In the genomic region with DNA sequence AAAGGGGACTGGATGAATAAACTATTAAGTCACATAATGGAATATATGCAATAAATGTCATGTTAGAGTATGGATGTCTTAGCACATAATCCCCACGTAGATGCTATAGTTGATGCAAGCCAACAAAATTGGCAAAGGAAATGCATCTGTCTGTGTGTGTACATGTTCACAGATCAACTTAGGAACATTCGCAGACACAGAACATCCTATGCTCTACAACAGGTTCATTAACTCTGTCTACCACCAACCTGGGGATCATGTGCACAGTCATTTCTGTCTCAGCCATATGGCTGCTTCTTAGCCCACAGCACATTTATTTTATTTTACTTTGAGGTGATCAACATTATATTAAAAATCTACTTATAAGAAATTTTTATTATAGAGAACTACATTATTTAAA, we compare ENCODE assay signal across 21 cellular contexts. TPM values are rescaled to one million over a fixed set of nuclear protein-coding genes. Genes with fewer than 3 reads are reported as not detected.
DNase-seq lines count a peak whose midpoint lies in the region; ATAC-seq, FAIRE-seq and TF ChIP-seq lines count a peak whose summit lies in the region.
"Had no signal": no experiment of that assay in that cellular context is flagged by ENCODE, and none has a peak within 500 bp of the region (broad histone marks: within the 10 kb centered on the region; RNA-seq: fewer than 3 reads in every experiment).

No MANE protein-coding gene starts in this region.

- no peaks in the 10 kb centered on the region for H3K9me3 ChIP-seq in GM12878 (replicated peaks; ENCODE audit: control insufficient read depth, insufficient read depth, low read length)
- H3K9me3 ChIP-seq in upper lobe of left lung = no peaks in the 10 kb centered on the region
- H3K9me3 ChIP-seq: A549 had no signal

- H3K27ac Mint-ChIP-seq in glutamatergic neuron (ENCODE audit: unreplicated experiment) = peak overlapping the region; percentile 95
- H3K27ac Mint-ChIP-seq in activated CD4-positive, alpha-beta T cell treated with anti-CD3 and anti-CD28 coated beads, Interleukin-2, amount 10 ng/mL, durations not matched to agents 24 days and 14 days = no peak overlapping the region
- H3K27ac Mint-ChIP-seq: B cell, HFFc6 had no signal

- H3K4me3 Mint-ChIP-seq in glutamatergic neuron (ENCODE audit: unreplicated experiment) = peak overlapping the region; percentile 73
- H3K4me3 Mint-ChIP-seq in activated CD4-positive, alpha-beta T cell treated with anti-CD3 and anti-CD28 coated beads, Interleukin-2, amount 10 ng/mL, durations not matched to agents 24 days and 14 days = no peak overlapping the region
- H3K4me3 Mint-ChIP-seq: B cell, CD14-positive monocyte, H9, HFFc6 had no signal

- intact Hi-C loops in GM12878 (cut with micrococcal nuclease; ENCODE audit: unreplicated experiment) = no loop called here
- intact Hi-C loops in activated CD4-positive, alpha-beta T cell treated with anti-CD3 and anti-CD28 coated beads, Interleukin-2, amount 10 ng/mL, durations not matched to agents 24 days and 14 days (cut with micrococcal nuclease) = no loop called here

- peaks cover 66% of the 10 kb centered on the region for H3K79me2 ChIP-seq in GM12878 (ENCODE audit: control insufficient read depth, insufficient read depth, low read length)

- RAD21 ChIA-PET in GM12878 (lab: Charles Lee; ENCODE audit: unreplicated experiment) = no interaction called here

- CTCF ChIA-PET in GM12878 (lab: Yijun Ruan, JAX) = interaction anchor here (0.9 to 2.0 kb wide), 2 partner anchors 9 to 62 kb away, joined by 3 to 4 read pairs; no protein-coding TSS in a partner anchor

- H3K9ac ChIP-seq in GM12878 (ENCODE audit: control insufficient read depth, insufficient read depth, low read length) = no peak overlapping the region
- H3K9ac ChIP-seq: GM23248 had no signal

- no peak overlapping the region for H3K27ac ChIP-seq in GM12878 (ENCODE audit: control insufficient read depth, insufficient read depth)
- H3K27ac ChIP-seq in upper lobe of left lung = no peak overlapping the region
- H3K27ac ChIP-seq: A549, GM23248 had no signal

- peak; percentile 61 for DNase-seq in G401 (ENCODE audit: low spot score)
- DNase-seq in NCI-H2171 (lab: John Stamatoyannopoulos, UW) = peak; percentile 15
- DNase-seq in GM12878 (ENCODE audit: low read depth, low spot score) = no peak
- DNase-seq in glutamatergic neuron = no peak
- DNase-seq in OCI-M1 (lab: John Stamatoyannopoulos, UW) = no peak
- no peak for DNase-seq in upper lobe of left lung
- no peak for DNase-seq in activated CD4-positive, alpha-beta T cell treated with anti-CD3 and anti-CD28 coated beads, Interleukin-2, amount 10 ng/mL, durations not matched to agents 24 days and 14 days
- DNase-seq: GM23248, H9, HFFc6, NCI-H1694 treated with DMSO at 0.1 percent for 48 hours, NCI-H2227 treated with DMSO at 0.1 percent for 48 hours, NCI-H510A treated with DMSO at 0.1 percent for 48 hours, NCI-H82, PC-3, Right ventricle myocardium superior, SW 1271 had no signal

- H3K9me3 Mint-ChIP-seq in glutamatergic neuron (ENCODE audit: unreplicated experiment) = peaks cover 7% of the 10 kb centered on the region
- peaks cover 8% of the 10 kb centered on the region for H3K9me3 Mint-ChIP-seq in activated CD4-positive, alpha-beta T cell treated with anti-CD3 and anti-CD28 coated beads, Interleukin-2, amount 10 ng/mL, durations not matched to agents 24 days and 14 days
- H3K9me3 Mint-ChIP-seq: H9, HFFc6 had no signal

- H3K27me3 ChIP-seq in GM12878 (replicated peaks in 1 of 2; ENCODE audit: control insufficient read depth in 2 of 2, insufficient read depth in 2 of 2, low read length in 1 of 2) (no peaks in the 10 kb centered on the region), upper lobe of left lung (no peaks in the 10 kb centered on the region)

- in situ Hi-C loops in G401 (cut with HindIII; ENCODE audit: low sequenced_read_pairs) (no loop called here), GM12878 (cut with MboI) (no loop called here)

- POLR2A ChIA-PET in GM12878 (lab: Charles Lee) = interaction anchor here (1.8 kb wide), 1 partner anchor 8 kb away, joined by 5 read pairs; no protein-coding TSS in a partner anchor

- peaks cover 8% of the 10 kb centered on the region for H3K27me3 Mint-ChIP-seq in glutamatergic neuron (ENCODE audit: unreplicated experiment)
- no peaks in the 10 kb centered on the region for H3K27me3 Mint-ChIP-seq in activated CD4-positive, alpha-beta T cell treated with anti-CD3 and anti-CD28 coated beads, Interleukin-2, amount 10 ng/mL, durations not matched to agents 24 days and 14 days
- H3K27me3 Mint-ChIP-seq: B cell had no signal

- TF ChIP-seq CTCF in GM12878 (IDR thresholded peaks at IDR 0.05 in 2 of 3, conservative IDR thresholded peaks at IDR 0.05 in 1 of 3; ENCODE audit: control insufficient read depth in 2 of 3, extremely low read depth in 1 of 3, insufficient read depth in 1 of 3, low read depth in 3 of 3, low read length in 3 of 3) (no peak), glutamatergic neuron (IDR thresholded peaks at IDR 0.05; ENCODE audit: partially characterized antibody, unreplicated experiment) (no peak), upper lobe of left lung (IDR thresholded peaks at IDR 0.05) (no peak)

- 100% methylated on average over 2 of the region's 2 CpGs for WGBS in GM12878 (ENCODE audit: insufficient coverage, insufficient replicate concordance, low lambda C conversion rate, missing lambda C conversion rate)
- WGBS in upper lobe of left lung, 2 donors = 67 to 73% methylated on average over 2 of the region's 2 CpGs

- no peak overlapping the region for H2AFZ ChIP-seq in GM12878 (ENCODE audit: control insufficient read depth, low read depth, low read length)
- H2AFZ ChIP-seq: GM23248 had no signal

- no peak for FAIRE-seq in GM12878 (lab: Jason Lieb, UNC)
- FAIRE-seq: A549 had no signal

- no TSS peak for BruUV-seq in GM12878 (replicated peaks; lab: Mats Ljungman, UMichigan)

- H3K36me3 Mint-ChIP-seq in glutamatergic neuron (ENCODE audit: unreplicated experiment) = no peaks in the 10 kb centered on the region
- H3K36me3 Mint-ChIP-seq in activated CD4-positive, alpha-beta T cell treated with anti-CD3 and anti-CD28 coated beads, Interleukin-2, amount 10 ng/mL, durations not matched to agents 24 days and 14 days (ENCODE audit: low read depth) = peaks cover 41% of the 10 kb centered on the region

- H3K4me2 ChIP-seq in GM12878 (ENCODE audit: control insufficient read depth, insufficient read depth) = peak overlapping the region; percentile 26
- H3K4me2 ChIP-seq: A549 had no signal

- no peak for TF ChIP-seq RAD21 in GM12878 (IDR thresholded peaks at IDR 0.05; ENCODE audit: insufficient read depth, low read depth, low read length)

- H3K4me3 ChIP-seq in GM12878 = no peak overlapping the region
- H3K4me3 ChIP-seq in upper lobe of left lung = no peak overlapping the region
- H3K4me3 ChIP-seq: A549, GM23248 had no signal

- peaks cover 8% of the 10 kb centered on the region; the same call in 1 of the 2 replicates for H3K4me1 ChIP-seq in GM12878 (ENCODE audit: control insufficient read depth, insufficient read depth, low read length)
- peaks cover 13 to 43% (median 31%) of the 10 kb centered on the region in 4 donors for H3K4me1 ChIP-seq in upper lobe of left lung

- no peaks in the 10 kb centered on the region for H4K20me1 ChIP-seq in GM12878 (ENCODE audit: control insufficient read depth, insufficient read depth)

- ATAC-seq in GM12878 (peak; percentile 16; the same call in 1 of the 3 replicates), HG02852 (IDR thresholded peaks at IDR 0.05; ENCODE audit: unreplicated experiment) (no peak), upper lobe of left lung (ENCODE audit: low FRiP score in 2 of 2) (no peak)
- ATAC-seq: A549, PC-3 had no signal

- TF ChIP-seq EP300 in GM12878 (IDR thresholded peaks at IDR 0.05; ENCODE audit: borderline replicate concordance in 1 of 2, control insufficient read depth in 1 of 2, low read depth in 2 of 2, low read length in 2 of 2) (no peak), upper lobe of left lung (IDR thresholded peaks at IDR 0.05) (no peak)

- SMC1A ChIA-PET in GM12878 (lab: Charles Lee; ENCODE audit: uncharacterized antibody, unreplicated experiment) = no interaction called here

- H3K36me3 ChIP-seq in GM12878 (ENCODE audit: control insufficient read depth in 2 of 2, insufficient read depth in 2 of 2, low read length in 1 of 2) (no peaks in the 10 kb centered on the region), upper lobe of left lung (peaks cover 0 to 5% (median 0%) of the 10 kb centered on the region in 4 donors)

- H3K4me1 Mint-ChIP-seq in glutamatergic neuron (ENCODE audit: low read depth, unreplicated experiment) = peaks cover 60% of the 10 kb centered on the region
- peaks cover 40% of the 10 kb centered on the region for H3K4me1 Mint-ChIP-seq in activated CD4-positive, alpha-beta T cell treated with anti-CD3 and anti-CD28 coated beads, Interleukin-2, amount 10 ng/mL, durations not matched to agents 24 days and 14 days

- no peak for TF ChIP-seq POLR2A in GM12878 (IDR thresholded peaks at IDR 0.05; ENCODE audit: low read depth, low read length)
- no peak for TF ChIP-seq POLR2A in upper lobe of left lung (IDR thresholded peaks at IDR 0.05)

TF ChIP-seq in GM12878, 131 proteins besides CTCF, POLR2A, EP300 and RAD21 (continues in another document):
- no peak for TF ChIP-seq ZSCAN29 (IDR thresholded peaks at IDR 0.05)

RNA-seq across cellular contexts. Expression of gene MSANTD4, which starts 5.0 kb away (rescaled TPM):
- total RNA-seq in G401 (2014; rRNA removed; shearing (Covaris generic)) = 29.8 and 30.1 TPM in 2 replicates
- 40.4 and 42.3 TPM in 2 replicates for total RNA-seq in GM12878 (2013; cell fraction: nucleolus; rRNA removed)
- total RNA-seq in GM12878 (2014; rRNA removed) (18.1 and 22.9 TPM in 2 replicates), GM12878 (2014; rRNA removed; fragmentation: Illumina TruSeq; extraction: Trizol) (23.9 and 26.7 TPM in 2 replicates), GM12878 (2021) (17.2 and 18.0 TPM in 2 replicates), glutamatergic neuron (ENCODE audit: unreplicated experiment) (46.4 TPM), upper lobe of left lung (10 to 100 TPM; 15.4 to 44.3 (median 21.8) TPM)
- polyA plus RNA-seq in GM12878 (2011; ENCODE audit: low read depth) = 5.6 TPM
- polyA plus RNA-seq in GM12878 (2011; rRNA removed) (17.2 and 23.6 TPM in 2 replicates), GM12878 (2014; fragmentation: Illumina TruSeq; extraction: Trizol) (22.8 and 30.8 TPM in 2 replicates), GM12878 (2014; fragmentation: Nextera tagmentation; extraction: Ambion mirVana) (1 to 10 TPM; 8.7 to 8.8 TPM), GM12878 (2014; rRNA removed) (12.8 and 14.7 TPM in 2 replicates), GM12878 (2016; fragmentation: Nextera tagmentation; extraction: Ambion mirVana) (10 to 100 TPM; 14.7 to 14.8 TPM)
- 5.8 and 6.4 TPM in 2 replicates for polyA plus RNA-seq in GM12878 (2011; cell fraction: cytosol; rRNA removed)
- 11.6 and 13.6 TPM in 2 replicates for polyA plus RNA-seq in GM12878 (2011; cell fraction: nucleus; rRNA removed)
- 7.4 and 10.8 TPM in 2 replicates for polyA plus RNA-seq in GM12878 (2012)
- 11.6 and 13.2 TPM in 2 replicates for polyA minus RNA-seq in GM12878 (2011; rRNA and poly(A)+ RNA removed)
- 5.2 and 8.0 TPM in 2 replicates for polyA minus RNA-seq in GM12878 (2011; cell fraction: cytosol; rRNA and poly(A)+ RNA removed)
- polyA minus RNA-seq in GM12878 (2011; cell fraction: nucleus; rRNA and poly(A)+ RNA removed) = 16.4 and 20.6 TPM in 2 replicates
- total RNA-seq in activated CD4-positive, alpha-beta T cell treated with anti-CD3 and anti-CD28 coated beads, Interleukin-2, amount 10 ng/mL, durations not matched to agents 24 days and 14 days = 21.8 and 22.8 TPM in 2 replicates

Comparison
In these comparisons a context has a peak if more than half of its experiments do, and no peak if none do; other contexts are left out.
1. DNase-seq: peak in G401 (single experiment) and NCI-H2171 (single experiment); none in GM12878 (single experiment), glutamatergic neuron (single experiment), OCI-M1 (single experiment), upper lobe of left lung (0 of 2) and activated CD4-positive, alpha-beta T cell treated with anti-CD3 and anti-CD28 coated beads, Interleukin-2, amount 10 ng/mL, durations not matched to agents 24 days and 14 days (single experiment).